Comparison of ENCODE assay signal across 12 cellular contexts in genomic region chr2:205612661-205613060, GRCh38.
DNase-seq lines count a peak whose midpoint lies in the region; ATAC-seq and TF ChIP-seq lines count a peak whose summit lies in the region.
"Had no signal": no experiment of that assay in that cellular context is flagged by ENCODE, and none has a peak within 500 bp of the region (broad histone marks: within the 10 kb centered on the region; RNA-seq: fewer than 3 reads in every experiment).

No MANE protein-coding gene starts in this region.

- H3K27ac ChIP-seq in adrenal gland (no peak overlapping the region), body of pancreas (no peak overlapping the region)
- H3K27ac ChIP-seq: pancreas, testis had no signal

- H3K4me1 ChIP-seq in adrenal gland (replicated peaks in 1 of 2) (no peaks in the 10 kb centered on the region), body of pancreas (no peaks in the 10 kb centered on the region)
- H3K4me1 ChIP-seq: pancreas, testis had no signal

- H3K4me3 ChIP-seq in adrenal gland (no peak overlapping the region), body of pancreas (no peak overlapping the region)
- H3K4me3 ChIP-seq: pancreas, testis had no signal

- peak; percentile 50 for ATAC-seq in HG02885 (IDR thresholded peaks at IDR 0.05; ENCODE audit: poor library complexity, unreplicated experiment)
- no peak for ATAC-seq in HG02870 (IDR thresholded peaks at IDR 0.05; ENCODE audit: unreplicated experiment)
- ATAC-seq in HG03135 (IDR thresholded peaks at IDR 0.05; ENCODE audit: unreplicated experiment) = no peak
- ATAC-seq in body of pancreas = no peak
- ATAC-seq: CD8-positive, alpha-beta T cell; pancreas had no signal

- H3K36me3 ChIP-seq in adrenal gland (replicated peaks in 1 of 2) (no peaks in the 10 kb centered on the region), body of pancreas (replicated peaks in 1 of 2; ENCODE audit: insufficient read depth in 1 of 2, low read depth in 2 of 2) (no peaks in the 10 kb centered on the region)
- H3K36me3 ChIP-seq: pancreas had no signal

- 57 to 67% (median 61%) methylated on average over 5 of the region's 5 CpGs for WGBS in adrenal gland, 4 donors
- WGBS in body of pancreas, 2 donors = 79 to 95% methylated on average over 5 of the region's 5 CpGs

- H3K9me3 ChIP-seq in adrenal gland (replicated peaks in 1 of 3) (no peaks in the 10 kb centered on the region), body of pancreas (no peaks in the 10 kb centered on the region)
- H3K9me3 ChIP-seq: pancreas, testis had no signal

- TF ChIP-seq CTCF in adrenal gland (IDR thresholded peaks at IDR 0.05) (no peak), body of pancreas (IDR thresholded peaks at IDR 0.05) (no peak)

- peak; percentile 6 to 26 for DNase-seq in activated CD4-positive, alpha-beta T cell treated with anti-CD3 and anti-CD28 coated beads, Interleukin-2, amount 50 U/mL, for 24 hours (ENCODE audit: low read depth in 1 of 2, low spot score in 1 of 2)
- DNase-seq in erythroblast (lab: John Stamatoyannopoulos, UW) (peak; percentile 6 to 31), adrenal gland (no peak), body of pancreas (no peak)
- peak; percentile 4 to 30 (median 8) for DNase-seq in stimulated activated CD4-positive, alpha-beta T cell treated with anti-CD3 and anti-CD28 coated beads, TNF-alpha, amount 100 ng/mL, for 4 hours (ENCODE audit: low read depth in 3 of 3)
- DNase-seq: NCI-H2029 treated with DMSO at 0.1 percent for 48 hours, pancreas, testis had no signal

- H3K27me3 ChIP-seq in adrenal gland (no peaks in the 10 kb centered on the region), body of pancreas (no peaks in the 10 kb centered on the region)
- H3K27me3 ChIP-seq: pancreas, testis had no signal

- TF ChIP-seq POLR2A in erythroblast (IDR thresholded peaks at IDR 0.05; ENCODE audit: low read length) (no peak), adrenal gland (IDR thresholded peaks at IDR 0.05) (no peak), body of pancreas (IDR thresholded peaks at IDR 0.05) (no peak)

- intact Hi-C loops in adrenal gland (cut with DNase I) = no loop called here
- intact Hi-C loops in body of pancreas (cut with DNase I) = no loop called here

Comparison
In these comparisons a context has a peak if more than half of its experiments do, and no peak if none do; other contexts are left out.
1. DNase-seq: peak in activated CD4-positive, alpha-beta T cell treated with anti-CD3 and anti-CD28 coated beads, Interleukin-2, amount 50 U/mL, for 24 hours (2 of 2), erythroblast (2 of 2) and stimulated activated CD4-positive, alpha-beta T cell treated with anti-CD3 and anti-CD28 coated beads, TNF-alpha, amount 100 ng/mL, for 4 hours (3 of 3); none in adrenal gland (0 of 7) and body of pancreas (0 of 4).